ENCODE assay signal across 9 cellular contexts in genomic region chr17:2259769-2260536, GRCh38. TPM values are rescaled to one million over a fixed set of nuclear protein-coding genes. Genes with fewer than 3 reads are reported as not detected.
DNase-seq lines count a peak whose midpoint lies in the region; ATAC-seq, FAIRE-seq and TF ChIP-seq lines count a peak whose summit lies in the region.
"Had no signal": no experiment of that assay in that cellular context is flagged by ENCODE, and none has a peak within 500 bp of the region (broad histone marks: within the 10 kb centered on the region; RNA-seq: fewer than 3 reads in every experiment).

No MANE protein-coding gene starts in this region.

- H3K36me3 ChIP-seq in WERI-Rb-1 = peaks cover 22% of the 10 kb centered on the region

- CTCF ChIA-PET in activated CD4-positive, alpha-beta T cell treated with anti-CD3 and anti-CD28 coated beads for 36 hours (lab: Charles Lee) = interaction anchor here (0.8 to 2.6 kb wide), 9 partner anchors 9 to 205 kb away, joined by 3 to 25 read pairs (median 5); partner anchors contain the start of gene HIC1

- no peaks in the 10 kb centered on the region for H3K9me3 Mint-ChIP-seq in activated CD4-positive, alpha-beta T cell treated with anti-CD3 and anti-CD28 coated beads for 36 hours (ENCODE audit: low read depth)

- H3K36me3 Mint-ChIP-seq in activated CD4-positive, alpha-beta T cell treated with anti-CD3 and anti-CD28 coated beads for 36 hours (ENCODE audit: low read depth) = peaks cover 52% of the 10 kb centered on the region

- no peak overlapping the region for H3K4me3 ChIP-seq in WERI-Rb-1 (ENCODE audit: low read depth, low read length)

- H3K27me3 Mint-ChIP-seq in activated CD4-positive, alpha-beta T cell treated with anti-CD3 and anti-CD28 coated beads for 36 hours = no peaks in the 10 kb centered on the region

- H3K27ac Mint-ChIP-seq in activated CD4-positive, alpha-beta T cell treated with anti-CD3 and anti-CD28 coated beads for 36 hours = peak overlapping the region; percentile 90

- POLR2A ChIA-PET in activated CD4-positive, alpha-beta T cell treated with anti-CD3 and anti-CD28 coated beads for 36 hours (lab: Charles Lee) = interaction anchor here (0.6 to 2.3 kb wide), 6 partner anchors 9 to 137 kb away, joined by 3 to 6 read pairs (median 4); no protein-coding TSS in a partner anchor

- no peaks in the 10 kb centered on the region for H3K9me3 ChIP-seq in WERI-Rb-1 (ENCODE audit: severe bottlenecking)

- H3K27me3 ChIP-seq in WERI-Rb-1 (ENCODE audit: insufficient read depth, low read depth, severe bottlenecking) = no peaks in the 10 kb centered on the region

- ATAC-seq in HG02840 (IDR thresholded peaks at IDR 0.05; ENCODE audit: low FRiP score, unreplicated experiment) = peak; percentile 57
- peak; percentile 74 for ATAC-seq in activated CD4-positive, alpha-beta T cell treated with anti-CD3 and anti-CD28 coated beads for 36 hours

- peak overlapping the region; percentile 64 for H3K4me3 Mint-ChIP-seq in activated CD4-positive, alpha-beta T cell treated with anti-CD3 and anti-CD28 coated beads for 36 hours

- no peak overlapping the region for H3K27ac ChIP-seq in WERI-Rb-1

- intact Hi-C loops in activated CD4-positive, alpha-beta T cell treated with anti-CD3 and anti-CD28 coated beads for 36 hours (cut with DNase I, micrococcal nuclease) = loop anchor here (5.0 kb wide), 2 partner anchors 188 to 208 kb away; no protein-coding TSS in a partner anchor

- no peak for TF ChIP-seq CTCF in WERI-Rb-1 (IDR thresholded peaks at IDR 0.05; ENCODE audit: low read depth, low read length)

- peak; percentile 63 for TF ChIP-seq POLR2A in GM12891 (IDR thresholded peaks at IDR 0.05; ENCODE audit: low read depth, low read length)

- peak; percentile 98 for FAIRE-seq in GM12891 (lab: Jason Lieb, UNC)
- FAIRE-seq: endothelial cell of umbilical vein had no signal

- DNase-seq in GM12891 (ENCODE audit: insufficient read length, low spot score) (peak; percentile 36), fibroblast of gingiva (ENCODE audit: low read depth) (peak; percentile 13), NCI-H748 (lab: John Stamatoyannopoulos, UW; ENCODE audit: unreplicated experiment) (no peak), WERI-Rb-1 (no peak), NCI-H510A (lab: John Stamatoyannopoulos, UW) (no peak)
- peak; percentile 90 for DNase-seq in activated CD4-positive, alpha-beta T cell treated with anti-CD3 and anti-CD28 coated beads for 36 hours
- DNase-seq in stimulated activated CD8-positive, alpha-beta memory T cell treated with anti-CD3 and anti-CD28 coated beads, Interleukin-4, amount 100 ng/mL, for 48 hours = peak; percentile 86

- peaks cover 73% of the 10 kb centered on the region for H3K4me1 Mint-ChIP-seq in activated CD4-positive, alpha-beta T cell treated with anti-CD3 and anti-CD28 coated beads for 36 hours

TF ChIP-seq in GM12891, 5 proteins besides CTCF, POLR2A, EP300 and RAD21:
- TF ChIP-seq POU2F2 (IDR thresholded peaks at IDR 0.05; ENCODE audit: low read depth, low read length) = peak; percentile 57; the same call in 1 of the 2 replicates
- TF ChIP-seq PAX5 (IDR thresholded peaks at IDR 0.05; ENCODE audit: insufficient read depth, low read length, severe bottlenecking) = peak; percentile 30
- TF ChIP-seq SPI1 (IDR thresholded peaks at IDR 0.05; ENCODE audit: low read depth, low read length) = no peak
- no peak for TF ChIP-seq TAF1 (IDR thresholded peaks at IDR 0.05; ENCODE audit: low read depth, low read length)
- peak; percentile 78 for TF ChIP-seq POLR2AphosphoS5 (IDR thresholded peaks at IDR 0.05; ENCODE audit: low read depth, low read length)
TF ChIP-seq in GM12891: peak in this region for 3.

RNA-seq across cellular contexts. Expression of gene SMG6, which starts 43.6 kb away (rescaled TPM):
- 26.3 TPM for polyA plus RNA-seq in GM12891 (2012; ENCODE audit: low read depth, missing spikeins)
- total RNA-seq in activated CD4-positive, alpha-beta T cell treated with anti-CD3 and anti-CD28 coated beads for 36 hours = 10 to 100 TPM; 28.5 to 31.4 TPM

RNA-seq across cellular contexts. Expression of gene SRR, which starts 43.8 kb away (rescaled TPM):
- 18.4 TPM for polyA plus RNA-seq in GM12891 (2012; ENCODE audit: low read depth, missing spikeins)
- total RNA-seq in activated CD4-positive, alpha-beta T cell treated with anti-CD3 and anti-CD28 coated beads for 36 hours = 10 to 100 TPM; 15.4 to 18.3 TPM

Comparison
In these comparisons a context has a peak if more than half of its experiments do, and no peak if none do; other contexts are left out.
1. DNase-seq: peak in GM12891 (single experiment), activated CD4-positive, alpha-beta T cell treated with anti-CD3 and anti-CD28 coated beads for 36 hours (single experiment), fibroblast of gingiva (single experiment) and stimulated activated CD8-positive, alpha-beta memory T cell treated with anti-CD3 and anti-CD28 coated beads, Interleukin-4, amount 100 ng/mL, for 48 hours (single experiment); none in NCI-H748 (single experiment), WERI-Rb-1 (single experiment) and NCI-H510A (single experiment).